Comparison of ENCODE assay signal across 10 cellular contexts in genomic region chr1:12539705-12540579, GRCh38.
A peak's percentile ranks its signal among the peaks of the same experiment; 100 is the strongest.
DNase-seq lines count a peak whose midpoint lies in the region; ATAC-seq and TF ChIP-seq lines count a peak whose summit lies in the region.
"Had no signal": no experiment of that assay in that cellular context is flagged by ENCODE, and none has a peak within 500 bp of the region (broad histone marks: within the 10 kb centered on the region; RNA-seq: fewer than 3 reads in every experiment).

No MANE protein-coding gene starts in this region.

- TF ChIP-seq POLR2A in esophagus squamous epithelium (IDR thresholded peaks at IDR 0.05) = no peak

- H3K4me1 ChIP-seq in esophagus squamous epithelium = peaks cover 14 to 32% (median 18%) of the 10 kb centered on the region in 3 donors

- DNase-seq in M059J (ENCODE audit: low read depth) (peak; percentile 99), esophagus squamous epithelium (lab: John Stamatoyannopoulos, UW) (no peak), medulla oblongata (ENCODE audit: extremely low spot score) (peak; percentile 36), type B pancreatic cell (ENCODE audit: extremely low spot score, unreplicated experiment) (peak; percentile 87), SK-N-DZ (ENCODE audit: low spot score) (no peak), NCI-H2227 (lab: John Stamatoyannopoulos, UW; ENCODE audit: unreplicated experiment) (no peak), NCI-H510A treated with DMSO at 0.1 percent for 48 hours (lab: John Stamatoyannopoulos, UW) (no peak)
- DNase-seq in natural killer cell treated with Interleukin-12 subunit alpha and Interleukin-12 subunit beta and Interleukin-15 and Interleukin-18, amount 100 ng/mL, for 72 hours (ENCODE audit: low spot score) = no peak
- DNase-seq: activated CD4-positive, alpha-beta T cell treated with anti-CD3 and anti-CD28 coated beads for 36 hours; NCI-H1417 had no signal

- H3K4me3 Mint-ChIP-seq in type B pancreatic cell = peak overlapping the region; percentile 27
- H3K4me3 Mint-ChIP-seq in natural killer cell treated with Interleukin-12 subunit alpha and Interleukin-12 subunit beta and Interleukin-15 and Interleukin-18, amount 100 ng/mL, for 72 hours = no peak overlapping the region
- H3K4me3 Mint-ChIP-seq: activated CD4-positive, alpha-beta T cell treated with anti-CD3 and anti-CD28 coated beads for 36 hours had no signal

- intact Hi-C loops in esophagus squamous epithelium (cut with DNase I) = no loop called here

- peaks cover 12% of the 10 kb centered on the region for H3K9me3 Mint-ChIP-seq in type B pancreatic cell
- peaks cover 4% of the 10 kb centered on the region for H3K9me3 Mint-ChIP-seq in natural killer cell treated with Interleukin-12 subunit alpha and Interleukin-12 subunit beta and Interleukin-15 and Interleukin-18, amount 100 ng/mL, for 72 hours

- no peak for ATAC-seq in natural killer cell treated with Interleukin-12 subunit alpha and Interleukin-12 subunit beta and Interleukin-15 and Interleukin-18, amount 100 ng/mL, for 72 hours
- ATAC-seq: activated CD4-positive, alpha-beta T cell treated with anti-CD3 and anti-CD28 coated beads for 36 hours had no signal

- WGBS in esophagus squamous epithelium, 2 donors = 53 to 70% methylated on average over 2 to 10 of the region's 34 CpGs

- peaks cover 0 to 6% (median 0%) of the 10 kb centered on the region in 3 donors for H3K9me3 ChIP-seq in esophagus squamous epithelium

- H3K27ac Mint-ChIP-seq in type B pancreatic cell = peak overlapping the region; percentile 19
- H3K27ac Mint-ChIP-seq in natural killer cell treated with Interleukin-12 subunit alpha and Interleukin-12 subunit beta and Interleukin-15 and Interleukin-18, amount 100 ng/mL, for 72 hours = no peak overlapping the region
- H3K27ac Mint-ChIP-seq: activated CD4-positive, alpha-beta T cell treated with anti-CD3 and anti-CD28 coated beads for 36 hours had no signal

- no peaks in the 10 kb centered on the region for H3K36me3 ChIP-seq in esophagus squamous epithelium

- H3K4me3 ChIP-seq in esophagus squamous epithelium = no peak overlapping the region

- peaks cover 38% of the 10 kb centered on the region for H3K4me1 Mint-ChIP-seq in type B pancreatic cell (ENCODE audit: unreplicated experiment)
- peaks cover 7 to 10% of the 10 kb centered on the region in 2 donors for H3K4me1 Mint-ChIP-seq in natural killer cell treated with Interleukin-12 subunit alpha and Interleukin-12 subunit beta and Interleukin-15 and Interleukin-18, amount 100 ng/mL, for 72 hours (ENCODE audit: low read depth in 2 of 2)

- H3K36me3 Mint-ChIP-seq in type B pancreatic cell = peaks cover 6% of the 10 kb centered on the region
- H3K36me3 Mint-ChIP-seq in natural killer cell treated with Interleukin-12 subunit alpha and Interleukin-12 subunit beta and Interleukin-15 and Interleukin-18, amount 100 ng/mL, for 72 hours = peaks cover 22% of the 10 kb centered on the region

- no peaks in the 10 kb centered on the region for H3K27me3 Mint-ChIP-seq in type B pancreatic cell
- H3K27me3 Mint-ChIP-seq in natural killer cell treated with Interleukin-12 subunit alpha and Interleukin-12 subunit beta and Interleukin-15 and Interleukin-18, amount 100 ng/mL, for 72 hours = no peaks in the 10 kb centered on the region

- H3K27ac ChIP-seq in esophagus squamous epithelium = peak overlapping the region; percentile 50 to 88 (median 82)

- TF ChIP-seq CTCF in esophagus squamous epithelium (IDR thresholded peaks at IDR 0.05) = no peak
- TF ChIP-seq CTCF in type B pancreatic cell (conservative IDR thresholded peaks at IDR 0.05) = no peak

- H3K27me3 ChIP-seq in esophagus squamous epithelium = no peaks in the 10 kb centered on the region

Comparison
In these comparisons a context has a peak if more than half of its experiments do, and no peak if none do; other contexts are left out.
1. DNase-seq: peak in M059J (single experiment), medulla oblongata (single experiment) and type B pancreatic cell (single experiment); none in esophagus squamous epithelium (single experiment), SK-N-DZ (single experiment), NCI-H2227 (single experiment), natural killer cell treated with Interleukin-12 subunit alpha and Interleukin-12 subunit beta and Interleukin-15 and Interleukin-18, amount 100 ng/mL, for 72 hours (single experiment) and NCI-H510A treated with DMSO at 0.1 percent for 48 hours (single experiment).